ENCODE assay signal across 14 cellular contexts in genomic region chr2:119694470-119694993, GRCh38. TPM values are rescaled to one million over a fixed set of nuclear protein-coding genes. Genes with fewer than 3 reads are reported as not detected.
A peak's percentile ranks its signal among the peaks of the same experiment; 100 is the strongest.
DNase-seq lines count a peak whose midpoint lies in the region; ATAC-seq and TF ChIP-seq lines count a peak whose summit lies in the region.
"Had no signal": no experiment of that assay in that cellular context is flagged by ENCODE, and none has a peak within 500 bp of the region (broad histone marks: within the 10 kb centered on the region; RNA-seq: fewer than 3 reads in every experiment).

No MANE protein-coding gene starts in this region.

- H3K36me3 Mint-ChIP-seq in chondrocyte (ENCODE audit: low read depth) = no peaks in the 10 kb centered on the region
- H3K36me3 Mint-ChIP-seq in naive thymus-derived CD4-positive, alpha-beta T cell = peaks cover 0 to 8% (median 0%) of the 10 kb centered on the region in 5 donors

- H3K27ac ChIP-seq in BLaER1 (no peak overlapping the region; the same call in 1 of the 2 replicates), GM23248 (no peak overlapping the region)
- peak overlapping the region; percentile 56 for H3K27ac ChIP-seq in naive thymus-derived CD4-positive, alpha-beta T cell (ENCODE audit: low read depth, low read length)
- H3K27ac ChIP-seq: cardiac muscle cell had no signal

- peaks cover 16% of the 10 kb centered on the region for H3K4me1 Mint-ChIP-seq in chondrocyte (ENCODE audit: low read depth)
- H3K4me1 Mint-ChIP-seq in naive thymus-derived CD4-positive, alpha-beta T cell = peaks cover 17 to 60% (median 55%) of the 10 kb centered on the region in 7 donors

- peak overlapping the region; percentile 61; the same call in 1 of the 2 replicates for H2AFZ ChIP-seq in GM23248

- H3K9me2 ChIP-seq in GM23248 (ENCODE audit: insufficient read depth) = no peaks in the 10 kb centered on the region

- intact Hi-C loops in naive thymus-derived CD4-positive, alpha-beta T cell (cut with micrococcal nuclease) = loop anchor here (2.0 kb wide), 2 partner anchors 16 to 482 kb away; partner anchors contain the start of gene TMEM177 (in 1 of the 2)

- no peak for DNase-seq in GM23248
- DNase-seq in chondrocyte (ENCODE audit: low spot score) = no peak
- no peak for DNase-seq in naive thymus-derived CD4-positive, alpha-beta T cell
- no peak for DNase-seq in COLO829 (ENCODE audit: low spot score)
- no peak for DNase-seq in globus pallidus (ENCODE audit: low spot score)
- no peak for DNase-seq in NCI-H345 treated with DMSO at 0.1 percent for 48 hours (lab: John Stamatoyannopoulos, UW; ENCODE audit: unreplicated experiment)
- DNase-seq: activated CD4-positive, alpha-beta T cell treated with anti-CD3 and anti-CD28 coated beads, Interleukin-2, amount 10 ng/mL, durations not matched to agents 24 days and 14 days; midbrain; NCI-H1436 treated with DMSO at 0.1 percent for 48 hours; stimulated activated naive CD8-positive, alpha-beta T cell treated with anti-CD3 and anti-CD28 coated beads, Interleukin-15, amount 100 ng/mL, for 72 hours had no signal

- H3K9ac ChIP-seq in BLaER1 = peak overlapping the region; percentile 22; the same call in 1 of the 2 replicates
- H3K9ac ChIP-seq in GM23248 = no peak overlapping the region

- H3K27me3 Mint-ChIP-seq in chondrocyte (ENCODE audit: low read depth) = peaks cover 6% of the 10 kb centered on the region
- no peaks in the 10 kb centered on the region for H3K27me3 Mint-ChIP-seq in naive thymus-derived CD4-positive, alpha-beta T cell
- H3K27me3 Mint-ChIP-seq: activated CD4-positive, alpha-beta T cell treated with anti-CD3 and anti-CD28 coated beads, Interleukin-2, amount 10 ng/mL, durations not matched to agents 24 days and 14 days; stimulated activated naive CD8-positive, alpha-beta T cell treated with anti-CD3 and anti-CD28 coated beads, Interleukin-15, amount 100 ng/mL, for 72 hours had no signal

- no peak for ATAC-seq in naive thymus-derived CD4-positive, alpha-beta T cell
- no peak for ATAC-seq in GM18870 (IDR thresholded peaks at IDR 0.05; ENCODE audit: unreplicated experiment)
- ATAC-seq: stimulated activated naive CD8-positive, alpha-beta T cell treated with anti-CD3 and anti-CD28 coated beads, Interleukin-15, amount 100 ng/mL, for 72 hours had no signal

- H3K27me3 ChIP-seq in BLaER1 (no peaks in the 10 kb centered on the region), GM23248 (replicated peaks; ENCODE audit: insufficient read depth) (no peaks in the 10 kb centered on the region)
- no peaks in the 10 kb centered on the region for H3K27me3 ChIP-seq in naive thymus-derived CD4-positive, alpha-beta T cell (ENCODE audit: control insufficient read depth in 2 of 2, insufficient read depth in 2 of 2, low read length in 2 of 2)
- H3K27me3 ChIP-seq: cardiac muscle cell had no signal

- in situ Hi-C loops in GM23248 (cut with MboI) = no loop called here

- H3K4me3 ChIP-seq in BLaER1 (0 out of 2 replicates have a peak overlapping the region, but pooled peaks have one; percentile 3), GM23248 (peak overlapping the region; percentile 46)
- H3K4me3 ChIP-seq in naive thymus-derived CD4-positive, alpha-beta T cell (ENCODE audit: low read length) = peak overlapping the region; percentile 53
- H3K4me3 ChIP-seq: cardiac muscle cell had no signal

- CTCF ChIA-PET in naive thymus-derived CD4-positive, alpha-beta T cell (lab: Charles Lee) = interaction anchor here (0.5 to 1.2 kb wide), 3 partner anchors 16 to 40 kb away, joined by 3 to 11 read pairs (median 3); partner anchors contain the start of gene TMEM177

- peak overlapping the region; percentile 53 for H3K4me3 Mint-ChIP-seq in chondrocyte (ENCODE audit: unreplicated experiment)
- peak overlapping the region in 9 of 10 donors; percentile 74 to 91 (median 89) for H3K4me3 Mint-ChIP-seq in naive thymus-derived CD4-positive, alpha-beta T cell
- H3K4me3 Mint-ChIP-seq: activated CD4-positive, alpha-beta T cell treated with anti-CD3 and anti-CD28 coated beads, Interleukin-2, amount 10 ng/mL, durations not matched to agents 24 days and 14 days had no signal

- H3K4me1 ChIP-seq in BLaER1 (peaks cover 56% of the 10 kb centered on the region), GM23248 (ENCODE audit: insufficient read depth) (peaks cover 12% of the 10 kb centered on the region)
- peaks cover 0 to 50% of the 10 kb centered on the region in 2 donors for H3K4me1 ChIP-seq in naive thymus-derived CD4-positive, alpha-beta T cell (ENCODE audit: control insufficient read depth in 2 of 2, insufficient read depth in 2 of 2, low read length in 2 of 2)

- peak overlapping the region; percentile 65 for H3K4me2 ChIP-seq in BLaER1
- H3K4me2 ChIP-seq in GM23248 (ENCODE audit: unreplicated experiment) = peak overlapping the region; percentile 56

- H3K9me3 ChIP-seq in BLaER1 = no peaks in the 10 kb centered on the region
- no peaks in the 10 kb centered on the region for H3K9me3 ChIP-seq in GM23248 (ENCODE audit: low read depth)
- no peaks in the 10 kb centered on the region for H3K9me3 ChIP-seq in naive thymus-derived CD4-positive, alpha-beta T cell (ENCODE audit: control insufficient read depth in 2 of 3, low read length in 3 of 3)

- no peaks in the 10 kb centered on the region for H4K20me1 ChIP-seq in BLaER1
- no peaks in the 10 kb centered on the region for H4K20me1 ChIP-seq in GM23248 (ENCODE audit: insufficient read depth)

- H3K36me3 ChIP-seq in BLaER1 (peaks cover 16% of the 10 kb centered on the region), GM23248 (ENCODE audit: low read depth) (no peaks in the 10 kb centered on the region)
- H3K36me3 ChIP-seq in naive thymus-derived CD4-positive, alpha-beta T cell (ENCODE audit: control insufficient read depth in 2 of 3, insufficient read depth in 3 of 3, low read length in 3 of 3) = no peaks in the 10 kb centered on the region
- H3K36me3 ChIP-seq: cardiac muscle cell had no signal

- WGBS in GM23248 (ENCODE audit: low coverage in 1 of 2, low lambda C conversion rate in 2 of 2, missing lambda C conversion rate in 2 of 2), 2 experiments = 54 to 60% methylated on average over 11 of the region's 11 CpGs

- no peak for TF ChIP-seq CTCF in chondrocyte (IDR thresholded peaks at IDR 0.05)

- H3K27ac Mint-ChIP-seq in chondrocyte (ENCODE audit: unreplicated experiment) = no peak overlapping the region
- peak overlapping the region in 8 of 9 donors; percentile 83 to 97 (median 92) for H3K27ac Mint-ChIP-seq in naive thymus-derived CD4-positive, alpha-beta T cell
- H3K27ac Mint-ChIP-seq: activated CD4-positive, alpha-beta T cell treated with anti-CD3 and anti-CD28 coated beads, Interleukin-2, amount 10 ng/mL, durations not matched to agents 24 days and 14 days; activated T-helper 2 cell treated with anti-CD3 and anti-CD28 coated beads, Interferon-gamma antibody, Interleukin-2, Interleukin-4, amounts not matched to agents 10 μg/mL and 5 μg/mL and 100 μg/mL, durations not matched to agents 14 hours and 24 hours and 36 hours; stimulated activated naive CD8-positive, alpha-beta T cell treated with anti-CD3 and anti-CD28 coated beads, Interleukin-15, amount 100 ng/mL, for 72 hours had no signal

- H3K79me2 ChIP-seq in GM23248 (ENCODE audit: insufficient read depth) = no peaks in the 10 kb centered on the region

- POLR2A ChIA-PET in naive thymus-derived CD4-positive, alpha-beta T cell (lab: Charles Lee) = interaction anchor here (0.7 to 4.9 kb wide), 9 partner anchors 12 to 1836 kb away, joined by 3 to 67 read pairs (median 6); partner anchors contain the start of genes RNU4ATAC and TMEM177

- H3F3A ChIP-seq in GM23248 (ENCODE audit: insufficient read depth) = no peaks in the 10 kb centered on the region

- no peaks in the 10 kb centered on the region for H3K9me3 Mint-ChIP-seq in chondrocyte (ENCODE audit: low read depth)
- H3K9me3 Mint-ChIP-seq in naive thymus-derived CD4-positive, alpha-beta T cell = no peaks in the 10 kb centered on the region
- H3K9me3 Mint-ChIP-seq: activated CD4-positive, alpha-beta T cell treated with anti-CD3 and anti-CD28 coated beads, Interleukin-2, amount 10 ng/mL, durations not matched to agents 24 days and 14 days; activated T-helper 2 cell treated with anti-CD3 and anti-CD28 coated beads, Interferon-gamma antibody, Interleukin-2, Interleukin-4, amounts not matched to agents 10 μg/mL and 5 μg/mL and 100 μg/mL, durations not matched to agents 14 hours and 24 hours and 36 hours; stimulated activated naive CD8-positive, alpha-beta T cell treated with anti-CD3 and anti-CD28 coated beads, Interleukin-15, amount 100 ng/mL, for 72 hours had no signal

RNA-seq across cellular contexts. Expression of gene TMEM177, which starts 15.5 kb away (rescaled TPM):
- 8.5 and 9.5 TPM in 2 replicates for total RNA-seq in GM23248 (2014; rRNA removed; shearing (Covaris generic))
- polyA plus RNA-seq in GM23248 (2016; fragmentation: Nextera tagmentation; extraction: Ambion mirVana) = 10.0 and 10.4 TPM in 2 replicates
- total RNA-seq in chondrocyte = 6.8 to 7.8 TPM (median 7.0 TPM) in 3 replicates
- 10 to 100 TPM in 3 of 5 experiments, 1 to 10 TPM in 2; 5.5 to 38.1 (median 11.6) TPM for total RNA-seq in naive thymus-derived CD4-positive, alpha-beta T cell
- 10 to 100 TPM; 15.4 to 27.6 TPM for polyA plus RNA-seq in naive thymus-derived CD4-positive, alpha-beta T cell

Comparison
In these comparisons a context has a peak if more than half of its experiments do, and no peak if none do; other contexts are left out.
1. H3K4me3 ChIP-seq: peak in every context shown above with its lines; median percentile 53 in naive thymus-derived CD4-positive, alpha-beta T cell; 46 in GM23248; 3 in BLaER1.